In genomic region chr4:81199831-81200230, GRCh38 we compare ENCODE assay signal across 1 cellular context.
TF ChIP-seq lines count a peak whose summit lies in the region.

No MANE protein-coding gene starts in this region.

TF ChIP-seq in IMR-90, 13 proteins besides CTCF, POLR2A, EP300 and RAD21 (continued from another document):
- TF ChIP-seq, protein P1, sequence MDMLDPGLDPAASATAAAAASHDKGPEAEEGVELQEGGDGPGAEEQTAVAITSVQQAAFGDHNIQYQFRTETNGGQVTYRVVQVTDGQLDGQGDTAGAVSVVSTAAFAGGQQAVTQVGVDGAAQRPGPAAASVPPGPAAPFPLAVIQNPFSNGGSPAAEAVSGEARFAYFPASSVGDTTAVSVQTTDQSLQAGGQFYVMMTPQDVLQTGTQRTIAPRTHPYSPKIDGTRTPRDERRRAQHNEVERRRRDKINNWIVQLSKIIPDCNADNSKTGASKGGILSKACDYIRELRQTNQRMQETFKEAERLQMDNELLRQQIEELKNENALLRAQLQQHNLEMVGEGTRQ (IDR thresholded peaks at IDR 0.05; ENCODE audit: low read depth, low read length): no peak
- TF ChIP-seq MXI1 (IDR thresholded peaks at IDR 0.05; ENCODE audit: borderline replicate concordance, low read depth, low read length) (no peak), RCOR1 (IDR thresholded peaks at IDR 0.05; ENCODE audit: insufficient replicate concordance, low read length) (no peak), BHLHE40 (IDR thresholded peaks at IDR 0.05; ENCODE audit: low read depth, low read length) (no peak), CHD1 (IDR thresholded peaks at IDR 0.05; ENCODE audit: low read depth, low read length) (no peak), MAFK (IDR thresholded peaks at IDR 0.05; ENCODE audit: low read depth, low read length) (no peak), CEBPB (IDR thresholded peaks at IDR 0.05; ENCODE audit: low read depth, low read length) (no peak), MAZ (IDR thresholded peaks at IDR 0.05; ENCODE audit: borderline replicate concordance, low read depth, low read length) (no peak), RFX5 (IDR thresholded peaks at IDR 0.05; ENCODE audit: low read depth, low read length) (no peak), FOS (IDR thresholded peaks at IDR 0.05; ENCODE audit: low read depth, low read length) (no peak), SMC3 (IDR thresholded peaks at IDR 0.05; ENCODE audit: low read depth, low read length) (no peak)
